Comparison of ENCODE assay signal across 1 cellular context in genomic region chr1:235067396-235068154, GRCh38.
TF ChIP-seq lines count a peak whose summit lies in the region.

No MANE protein-coding gene starts in this region.

TF ChIP-seq in SK-N-SH, 30 proteins besides CTCF, POLR2A, EP300 and RAD21 (continued from another document):
- TF ChIP-seq, protein P1, sequence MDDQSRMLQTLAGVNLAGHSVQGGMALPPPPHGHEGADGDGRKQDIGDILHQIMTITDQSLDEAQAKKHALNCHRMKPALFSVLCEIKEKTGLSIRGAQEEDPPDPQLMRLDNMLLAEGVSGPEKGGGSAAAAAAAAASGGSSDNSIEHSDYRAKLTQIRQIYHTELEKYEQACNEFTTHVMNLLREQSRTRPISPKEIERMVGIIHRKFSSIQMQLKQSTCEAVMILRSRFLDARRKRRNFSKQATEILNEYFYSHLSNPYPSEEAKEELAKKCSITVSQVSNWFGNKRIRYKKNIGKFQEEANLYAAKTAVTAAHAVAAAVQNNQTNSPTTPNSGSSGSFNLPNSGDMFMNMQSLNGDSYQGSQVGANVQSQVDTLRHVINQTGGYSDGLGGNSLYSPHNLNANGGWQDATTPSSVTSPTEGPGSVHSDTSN (IDR thresholded peaks at IDR 0.05), result peak; percentile 88
- TF ChIP-seq NRF1 (IDR thresholded peaks at IDR 0.05; ENCODE audit: low read depth, low read length) (no peak), GABPA (IDR thresholded peaks at IDR 0.05; ENCODE audit: low read depth) (no peak), USF1 (IDR thresholded peaks at IDR 0.05; ENCODE audit: borderline replicate concordance, low read depth) (no peak), TEAD4 (IDR thresholded peaks at IDR 0.05; ENCODE audit: borderline replicate concordance, insufficient read depth) (peak; percentile 90), ELF1 (IDR thresholded peaks at IDR 0.05) (no peak), YY1 (IDR thresholded peaks at IDR 0.05; ENCODE audit: low read depth) (no peak), FOSL2 (IDR thresholded peaks at IDR 0.05; ENCODE audit: borderline replicate concordance, low read depth) (peak; percentile 94)
